In genomic region chr7:125530553-125530952, GRCh38 we compare ENCODE assay signal across 3 cellular contexts.
TF ChIP-seq lines count a peak whose summit lies in the region.

No MANE protein-coding gene starts in this region.

TF ChIP-seq in HepG2, 621 proteins besides CTCF, POLR2A, EP300 and RAD21:
- peak; percentile 55 for TF ChIP-seq MAFF (IDR thresholded peaks at IDR 0.05; ENCODE audit: low read depth, low read length)
- TF ChIP-seq ZBTB34 (CRISPR knock-in tag; IDR thresholded peaks at IDR 0.05), result no peak
- peak in 1 of 2 experiments; percentile 58; a peak in 2 of 4 replicates for TF ChIP-seq MAFK (conservative IDR thresholded peaks at IDR 0.05 in 1 of 2, IDR thresholded peaks at IDR 0.05 in 1 of 2; ENCODE audit: low read length in 2 of 2)

TF ChIP-seq in A549, 52 proteins besides CTCF, POLR2A, EP300 and RAD21:
- TF ChIP-seq CBX2 (IDR thresholded peaks at IDR 0.05; ENCODE audit: borderline replicate concordance, low read depth), result no peak
- TF ChIP-seq E2F6 (IDR thresholded peaks at IDR 0.05; ENCODE audit: borderline replicate concordance, low read depth), result no peak
- TF ChIP-seq MAFK (IDR thresholded peaks at IDR 0.05; ENCODE audit: partially characterized antibody), result peak; percentile 23

TF ChIP-seq in K562, 482 proteins besides CTCF, POLR2A, EP300 and RAD21:
- TF ChIP-seq KAT7 (CRISPR knock-in tag; IDR thresholded peaks at IDR 0.05; ENCODE audit: borderline replicate concordance) (no peak), CEBPG (CRISPR knock-in tag; IDR thresholded peaks at IDR 0.05) (no peak), CEBPG (tag; conservative IDR thresholded peaks at IDR 0.05 in 1 of 2, IDR thresholded peaks at IDR 0.05 in 1 of 2) (no peak), YBX1 (IDR thresholded peaks at IDR 0.05) (no peak), ZZZ3 (IDR thresholded peaks at IDR 0.05) (no peak), ZNF444 (CRISPR knock-in tag; IDR thresholded peaks at IDR 0.05) (no peak), ZNF316 (IDR thresholded peaks at IDR 0.05) (peak; percentile 53; the same call in 1 of the 2 replicates), TAF9B (IDR thresholded peaks at IDR 0.05; ENCODE audit: partially characterized antibody) (no peak), HSF4 (CRISPR knock-in tag; IDR thresholded peaks at IDR 0.05; ENCODE audit: borderline replicate concordance) (no peak), C11orf30 (IDR thresholded peaks at IDR 0.05; ENCODE audit: low read depth) (0 out of 2 replicates have a peak, but pooled peaks have one; percentile 22), MAFG (tag; conservative IDR thresholded peaks at IDR 0.05) (0 out of 2 replicates have a peak, but pooled peaks have one; percentile 14), XRCC5 (IDR thresholded peaks at IDR 0.05; ENCODE audit: low read depth, low read length) (no peak), KLF13 (tag; IDR thresholded peaks at IDR 0.05; ENCODE audit: borderline replicate concordance, low read depth) (no peak), MLX (CRISPR knock-in tag; conservative IDR thresholded peaks at IDR 0.05) (no peak), ZNF764 (CRISPR knock-in tag; IDR thresholded peaks at IDR 0.05; ENCODE audit: low read depth) (no peak), NCOR1 (IDR thresholded peaks at IDR 0.05) (no peak)
TF ChIP-seq in K562: peak in this region for 3.
